Comparison of ENCODE assay signal across 2 cellular contexts in genomic region chr4:1746265-1746691, GRCh38.
TF ChIP-seq lines count a peak whose summit lies in the region.

No MANE protein-coding gene starts in this region.

TF ChIP-seq in HEK293T, 16 proteins besides CTCF, POLR2A, EP300 and RAD21:
- TF ChIP-seq SP1 (IDR thresholded peaks at IDR 0.05) (no peak), FOXM1 (IDR thresholded peaks at IDR 0.05; ENCODE audit: borderline replicate concordance) (no peak), CTBP1 (IDR thresholded peaks at IDR 0.05; ENCODE audit: borderline replicate concordance) (no peak), LEF1 (IDR thresholded peaks at IDR 0.05; ENCODE audit: borderline replicate concordance) (no peak), NFRKB (IDR thresholded peaks at IDR 0.05) (no peak), L3MBTL2 (conservative IDR thresholded peaks at IDR 0.05) (no peak), SUZ12 (IDR thresholded peaks at IDR 0.05) (no peak), TARDBP (IDR thresholded peaks at IDR 0.05) (no peak), FOXK2 (IDR thresholded peaks at IDR 0.05) (no peak), PKNOX1 (IDR thresholded peaks at IDR 0.05) (no peak), ELF4 (IDR thresholded peaks at IDR 0.05) (no peak), ZNF384 (IDR thresholded peaks at IDR 0.05) (no peak), HDGF (IDR thresholded peaks at IDR 0.05; ENCODE audit: borderline replicate concordance) (no peak), BHLHE40 (IDR thresholded peaks at IDR 0.05; ENCODE audit: borderline replicate concordance) (no peak), FOXA1 (IDR thresholded peaks at IDR 0.05) (no peak), ARNT (IDR thresholded peaks at IDR 0.05) (no peak)

TF ChIP-seq in H1, 55 proteins besides CTCF, POLR2A, EP300 and RAD21:
- no peak for TF ChIP-seq HDAC2 (IDR thresholded peaks at IDR 0.05; ENCODE audit: borderline replicate concordance in 1 of 2, low read depth in 2 of 2, low read length in 2 of 2)
- TF ChIP-seq ASH2L (IDR thresholded peaks at IDR 0.05; ENCODE audit: low read length): no peak
- TF ChIP-seq EGR1 (IDR thresholded peaks at IDR 0.05; ENCODE audit: borderline replicate concordance, low read depth, low read length): no peak
- TF ChIP-seq CEBPB (IDR thresholded peaks at IDR 0.05; ENCODE audit: low read depth, low read length): no peak
- TF ChIP-seq EZH2 (IDR thresholded peaks at IDR 0.05; ENCODE audit: low read depth, low read length, severe bottlenecking): no peak
- no peak for TF ChIP-seq TBP (IDR thresholded peaks at IDR 0.05; ENCODE audit: low read depth, low read length)
- no peak for TF ChIP-seq MAFK (IDR thresholded peaks at IDR 0.05; ENCODE audit: low read depth, low read length)
- no peak for TF ChIP-seq BCL11A (IDR thresholded peaks at IDR 0.05; ENCODE audit: low read depth in 2 of 2, low read length in 2 of 2)
- TF ChIP-seq CREB1 (IDR thresholded peaks at IDR 0.05): peak; percentile 59; the same call in 1 of the 2 replicates
- TF ChIP-seq GTF2F1 (IDR thresholded peaks at IDR 0.05; ENCODE audit: borderline replicate concordance, low read depth, low read length): no peak
- TF ChIP-seq MAX (IDR thresholded peaks at IDR 0.05): peak; percentile 79
- TF ChIP-seq SIRT6 (IDR thresholded peaks at IDR 0.05; ENCODE audit: low read length): no peak
- TF ChIP-seq KDM1A (IDR thresholded peaks at IDR 0.05; ENCODE audit: borderline replicate concordance, low read length): no peak
- peak; percentile 84 for TF ChIP-seq GABPA (IDR thresholded peaks at IDR 0.05; ENCODE audit: borderline replicate concordance, insufficient read depth, low read length)
- no peak for TF ChIP-seq KDM4A (IDR thresholded peaks at IDR 0.05; ENCODE audit: low read depth, low read length, severe bottlenecking)
- TF ChIP-seq TAF7 (optimal IDR thresholded peaks at IDR 0.05; ENCODE audit: borderline replicate concordance, low read depth, low read length): peak; percentile 56
- no peak for TF ChIP-seq ATF2 (IDR thresholded peaks at IDR 0.05; ENCODE audit: low read length)
- TF ChIP-seq SUZ12 (IDR thresholded peaks at IDR 0.05; ENCODE audit: low read length): no peak
- no peak for TF ChIP-seq NANOG (IDR thresholded peaks at IDR 0.05; ENCODE audit: insufficient read depth, low read depth, low read length, poor library complexity, severe bottlenecking)
- no peak for TF ChIP-seq KDM5A (IDR thresholded peaks at IDR 0.05; ENCODE audit: low read length)
- TF ChIP-seq YY1 (IDR thresholded peaks at IDR 0.05; ENCODE audit: low read depth, low read length): 0 out of 2 replicates have a peak, but pooled peaks have one; percentile 16
- TF ChIP-seq RNF2 (IDR thresholded peaks at IDR 0.05; ENCODE audit: borderline replicate concordance, low read depth, low read length, missing control alignments, poor library complexity, severe bottlenecking): no peak
- no peak for TF ChIP-seq SP1 (IDR thresholded peaks at IDR 0.05; ENCODE audit: low read depth, low read length)
- TF ChIP-seq CHD2 (IDR thresholded peaks at IDR 0.05; ENCODE audit: low read length): no peak
- no peak for TF ChIP-seq CHD7 (IDR thresholded peaks at IDR 0.05; ENCODE audit: insufficient replicate concordance, low read length)
- no peak for TF ChIP-seq BRCA1 (IDR thresholded peaks at IDR 0.05; ENCODE audit: low read depth, low read length)
- TF ChIP-seq CBX5 (IDR thresholded peaks at IDR 0.05; ENCODE audit: low read depth, low read length): no peak
- peak; percentile 34 to 77; a peak in 2 of 4 replicates for TF ChIP-seq SIN3A (conservative IDR thresholded peaks at IDR 0.05 in 1 of 2, IDR thresholded peaks at IDR 0.05 in 1 of 2; ENCODE audit: low read depth in 1 of 2, low read length in 2 of 2)
- no peak for TF ChIP-seq POU5F1 (IDR thresholded peaks at IDR 0.05; ENCODE audit: low read depth, low read length)
- TF ChIP-seq ATF3 (IDR thresholded peaks at IDR 0.05; ENCODE audit: insufficient read depth, low read depth, low read length): no peak
- no peak for TF ChIP-seq E2F6 (IDR thresholded peaks at IDR 0.05)
- no peak for TF ChIP-seq CHD1 (IDR thresholded peaks at IDR 0.05; ENCODE audit: low read depth, low read length)
- no peak for TF ChIP-seq HDAC6 (IDR thresholded peaks at IDR 0.05; ENCODE audit: low read depth, low read length)
- no peak for TF ChIP-seq USF2 (IDR thresholded peaks at IDR 0.05; ENCODE audit: low read length)
- TF ChIP-seq RFX5 (IDR thresholded peaks at IDR 0.05; ENCODE audit: borderline replicate concordance, low read depth, low read length): no peak
- TF ChIP-seq TCF12 (IDR thresholded peaks at IDR 0.05; ENCODE audit: low read depth, low read length): 0 out of 2 replicates have a peak, but pooled peaks have one; percentile 48
- TF ChIP-seq PHF8 (conservative IDR thresholded peaks at IDR 0.05; ENCODE audit: low read depth, low read length): no peak
- 0 out of 2 replicates have a peak, but pooled peaks have one; percentile 15 for TF ChIP-seq SRF (IDR thresholded peaks at IDR 0.05; ENCODE audit: low read depth, low read length)
- 0 out of 2 replicates have a peak, but pooled peaks have one; percentile 35 for TF ChIP-seq JUND (IDR thresholded peaks at IDR 0.05; ENCODE audit: low read length)
- TF ChIP-seq ZNF274 (IDR thresholded peaks at IDR 0.05; ENCODE audit: borderline replicate concordance, extremely low read depth, low read length): no peak
- TF ChIP-seq CTBP2 (IDR thresholded peaks at IDR 0.05; ENCODE audit: borderline replicate concordance, insufficient read depth, insufficient read length, low read length): no peak
- no peak for TF ChIP-seq RBBP5 (IDR thresholded peaks at IDR 0.05; ENCODE audit: borderline replicate concordance, low read depth, low read length)
- TF ChIP-seq FOSL1 (IDR thresholded peaks at IDR 0.05; ENCODE audit: insufficient read depth, low read depth, low read length): no peak
- TF ChIP-seq SIX5 (IDR thresholded peaks at IDR 0.05; ENCODE audit: low read depth, low read length): no peak
- no peak for TF ChIP-seq BACH1 (IDR thresholded peaks at IDR 0.05; ENCODE audit: low read length)
- no peak for TF ChIP-seq NRF1 (IDR thresholded peaks at IDR 0.05; ENCODE audit: low read depth, low read length)
- no peak for TF ChIP-seq SP4 (IDR thresholded peaks at IDR 0.05; ENCODE audit: low read length)
- no peak for TF ChIP-seq RXRA (IDR thresholded peaks at IDR 0.05; ENCODE audit: insufficient read depth, low read depth, low read length)
- 0 out of 2 replicates have a peak, but pooled peaks have one; percentile 4 for TF ChIP-seq TEAD4 (IDR thresholded peaks at IDR 0.05; ENCODE audit: low read depth, low read length)
- TF ChIP-seq JUN (IDR thresholded peaks at IDR 0.05; ENCODE audit: low read depth, low read length): no peak
- TF ChIP-seq SAP30 (IDR thresholded peaks at IDR 0.05; ENCODE audit: insufficient read depth, insufficient replicate concordance, low read length): no peak
- no peak for TF ChIP-seq TAF1 (IDR thresholded peaks at IDR 0.05; ENCODE audit: low read depth, low read length)
- TF ChIP-seq POLR2AphosphoS5 (IDR thresholded peaks at IDR 0.05; ENCODE audit: low read depth, low read length): no peak
- no peak for TF ChIP-seq CBX8 (IDR thresholded peaks at IDR 0.05; ENCODE audit: borderline replicate concordance, low read depth, low read length)
- no peak for TF ChIP-seq SP2 (IDR thresholded peaks at IDR 0.05; ENCODE audit: low read length)
